16 cellular contexts compared by ENCODE assay signal in genomic region chr10:111392910-111393309, GRCh38.
"Had no signal": no experiment of that assay in that cellular context is flagged by ENCODE, and none has a peak within 500 bp of the region (broad histone marks: within the 10 kb centered on the region; RNA-seq: fewer than 3 reads in every experiment).

No MANE protein-coding gene starts in this region.

- H3K27me3 ChIP-seq: neutrophil had no signal

- ATAC-seq: activated CD8-positive, alpha-beta T cell treated with anti-CD3 and anti-CD28 coated beads for 36 hours; activated naive CD8-positive, alpha-beta T cell treated with anti-CD3 and anti-CD28 coated beads, Interleukin-2, amount 50 U/mL, for 24 hours; activated T-cell treated with anti-CD3 and anti-CD28 coated beads, Interleukin-2, amount 50 U/mL, for 4 hours; heart right ventricle; mucosa of descending colon; naive thymus-derived CD4-positive, alpha-beta T cell; stimulated activated naive CD8-positive, alpha-beta T cell treated with anti-CD3 and anti-CD28 coated beads, Interleukin-15, amount 100 ng/mL, for 72 hours had no signal

- H3K4me3 Mint-ChIP-seq: activated CD4-positive, alpha-beta T cell treated with anti-CD3 and anti-CD28 coated beads, Interleukin-2, amount 10 ng/mL, durations not matched to agents 24 days and 14 days; activated CD8-positive, alpha-beta T cell treated with anti-CD3 and anti-CD28 coated beads for 36 hours; activated naive CD4-positive, alpha-beta T cell treated with anti-CD3 and anti-CD28 coated beads for 36 hours; activated naive CD8-positive, alpha-beta T cell treated with anti-CD3 and anti-CD28 coated beads, Interleukin-2, amount 50 U/mL, for 24 hours; activated T-cell treated with anti-CD3 and anti-CD28 coated beads, Interleukin-2, amount 50 U/mL, for 4 hours; naive thymus-derived CD4-positive, alpha-beta T cell; stimulated activated naive CD8-positive, alpha-beta T cell treated with anti-CD3 and anti-CD28 coated beads, Interleukin-15, amount 100 ng/mL, for 72 hours had no signal

- H3K27me3 Mint-ChIP-seq: activated CD4-positive, alpha-beta T cell treated with anti-CD3 and anti-CD28 coated beads, Interleukin-2, amount 10 ng/mL, durations not matched to agents 24 days and 14 days; activated naive CD8-positive, alpha-beta T cell treated with anti-CD3 and anti-CD28 coated beads, Interleukin-2, amount 50 U/mL, for 24 hours had no signal

- H3K4me1 ChIP-seq: heart right ventricle, left ventricle myocardium inferior had no signal

- H3K9me3 ChIP-seq: heart right ventricle, left ventricle myocardium inferior, mucosa of descending colon, neutrophil had no signal

- H3K27ac ChIP-seq: heart right ventricle, left ventricle myocardium inferior, neutrophil had no signal

- H3K27ac Mint-ChIP-seq: activated CD4-positive, alpha-beta T cell treated with anti-CD3 and anti-CD28 coated beads, Interleukin-2, amount 10 ng/mL, durations not matched to agents 24 days and 14 days; activated CD8-positive, alpha-beta T cell treated with anti-CD3 and anti-CD28 coated beads for 36 hours; activated naive CD4-positive, alpha-beta T cell treated with anti-CD3 and anti-CD28 coated beads for 36 hours; activated naive CD8-positive, alpha-beta T cell treated with anti-CD3 and anti-CD28 coated beads, Interleukin-2, amount 50 U/mL, for 24 hours; naive thymus-derived CD4-positive, alpha-beta T cell; stimulated activated naive CD8-positive, alpha-beta T cell treated with anti-CD3 and anti-CD28 coated beads, Interleukin-15, amount 100 ng/mL, for 72 hours had no signal

- H3K4me1 Mint-ChIP-seq: activated CD4-positive, alpha-beta T cell treated with anti-CD3 and anti-CD28 coated beads, Interleukin-2, amount 10 ng/mL, durations not matched to agents 24 days and 14 days; activated naive CD8-positive, alpha-beta T cell treated with anti-CD3 and anti-CD28 coated beads, Interleukin-2, amount 50 U/mL, for 24 hours; naive thymus-derived CD4-positive, alpha-beta T cell; stimulated activated naive CD8-positive, alpha-beta T cell treated with anti-CD3 and anti-CD28 coated beads, Interleukin-15, amount 100 ng/mL, for 72 hours had no signal

- DNase-seq: activated CD4-positive, alpha-beta T cell treated with anti-CD3 and anti-CD28 coated beads, Interleukin-2, amount 10 ng/mL, durations not matched to agents 24 days and 14 days; activated CD8-positive, alpha-beta T cell treated with anti-CD3 and anti-CD28 coated beads for 36 hours; activated naive CD4-positive, alpha-beta T cell treated with anti-CD3 and anti-CD28 coated beads for 36 hours; activated naive CD8-positive, alpha-beta T cell treated with anti-CD3 and anti-CD28 coated beads, Interleukin-2, amount 50 U/mL, for 24 hours; activated T-cell treated with anti-CD3 and anti-CD28 coated beads, Interleukin-2, amount 50 U/mL, for 4 hours; aorta; cortex of kidney; heart right ventricle; left ventricle myocardium inferior; mucosa of descending colon; naive thymus-derived CD4-positive, alpha-beta T cell; stimulated activated CD4-positive, alpha-beta T cell treated with anti-CD3 and anti-CD28 coated beads, Interleukin-15, amount 100 ng/mL, for 24 hours; stimulated activated CD4-positive, alpha-beta T cell treated with anti-CD3 and anti-CD28 coated beads, Interleukin-2, amount 100 ng/mL, for 48 hours; stimulated activated naive CD8-positive, alpha-beta T cell treated with anti-CD3 and anti-CD28 coated beads, Interleukin-15, amount 100 ng/mL, for 72 hours; T1000 had no signal

- H3K36me3 ChIP-seq: heart right ventricle, left ventricle myocardium inferior, neutrophil had no signal

- H3K4me3 ChIP-seq: heart right ventricle, left ventricle myocardium inferior, mucosa of descending colon had no signal

- H3K9me3 Mint-ChIP-seq: activated CD4-positive, alpha-beta T cell treated with anti-CD3 and anti-CD28 coated beads, Interleukin-2, amount 10 ng/mL, durations not matched to agents 24 days and 14 days; activated CD8-positive, alpha-beta T cell treated with anti-CD3 and anti-CD28 coated beads for 36 hours; activated naive CD4-positive, alpha-beta T cell treated with anti-CD3 and anti-CD28 coated beads for 36 hours; activated naive CD8-positive, alpha-beta T cell treated with anti-CD3 and anti-CD28 coated beads, Interleukin-2, amount 50 U/mL, for 24 hours; activated T-cell treated with anti-CD3 and anti-CD28 coated beads, Interleukin-2, amount 50 U/mL, for 4 hours had no signal
